ENCODE assay signal across 2 cellular contexts in genomic region chr5:170634236-170634990, GRCh38.
TF ChIP-seq lines count a peak whose summit lies in the region.

No MANE protein-coding gene starts in this region.

TF ChIP-seq in endothelial cell of umbilical vein, 7 proteins besides CTCF, POLR2A, EP300 and RAD21 (continued from another document):
- TF ChIP-seq EZH2 (IDR thresholded peaks at IDR 0.05; ENCODE audit: borderline replicate concordance, low read depth, low read length, severe bottlenecking) (no peak), JUN (IDR thresholded peaks at IDR 0.05; ENCODE audit: borderline replicate concordance, insufficient read depth, insufficient read length, low read depth) (no peak), GATA2 (IDR thresholded peaks at IDR 0.05; ENCODE audit: insufficient read depth, insufficient read length, low read depth, low read length) (no peak)
TF ChIP-seq in endothelial cell of umbilical vein: peak in this region for 0.

TF ChIP-seq in neural cell, 6 proteins besides CTCF, POLR2A, EP300 and RAD21 (continued from another document):
- no peak for TF ChIP-seq REST (IDR thresholded peaks at IDR 0.05; ENCODE audit: borderline replicate concordance)
- no peak for TF ChIP-seq SMC3 (conservative IDR thresholded peaks at IDR 0.05; ENCODE audit: poor library complexity)
- TF ChIP-seq TAF1 (IDR thresholded peaks at IDR 0.05; ENCODE audit: low read depth) = no peak
TF ChIP-seq in neural cell: peak in this region for 0.
